In the genomic region with DNA sequence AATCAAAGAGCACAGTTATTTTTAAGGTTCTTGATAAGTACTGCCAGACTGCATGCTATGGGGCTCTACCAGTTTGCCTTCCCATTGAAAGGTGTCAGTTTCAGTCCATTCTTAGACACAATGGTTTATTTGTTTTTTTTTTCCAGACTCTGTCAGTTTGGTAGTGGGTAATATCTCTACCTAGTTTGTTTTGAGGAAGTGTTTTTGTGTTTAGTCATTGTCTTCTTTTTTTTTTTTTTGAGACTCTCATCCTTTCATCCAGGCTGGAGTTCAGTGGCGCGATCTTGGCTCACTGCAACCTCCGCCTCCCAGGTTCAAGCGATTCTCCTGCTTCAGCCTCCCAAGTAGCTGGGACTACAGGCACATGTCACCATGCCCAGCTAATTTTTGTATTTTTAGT, we compare ENCODE assay signal across 7 cellular contexts. TPM values are rescaled to one million over a fixed set of nuclear protein-coding genes. Genes with fewer than 3 reads are reported as not detected.
DNase-seq lines count a peak whose midpoint lies in the region; ATAC-seq, FAIRE-seq and TF ChIP-seq lines count a peak whose summit lies in the region.
"Not testable (repeated sequence)": the region's sequence is repeated elsewhere in the genome, so short reads cannot be mapped to it uniquely, and the experiment has no call there.

No MANE protein-coding gene starts in this region.

- H2AFZ ChIP-seq in PC-3 (ENCODE audit: low read length) = not testable (repeated sequence)

- intact Hi-C loops in PC-3 (cut with micrococcal nuclease) = loop anchor here (5.0 kb wide), 1 partner anchor 97 kb away; a partner anchor contains a TSS

- peaks cover 83% of the 10 kb centered on the region for H3K79me2 ChIP-seq in PC-3 (ENCODE audit: low read length)

- DNase-seq in CD4-positive, CD25-positive, alpha-beta regulatory T cell; GM12891 (ENCODE audit: insufficient read length, low spot score); activated CD4-positive, alpha-beta T cell treated with anti-CD3 and anti-CD28 coated beads, Interleukin-2, amount 10 ng/mL, durations not matched to agents 7 days and 5 days; chondrocyte (ENCODE audit: low spot score): not testable (repeated sequence)
- DNase-seq in HT1080 (ENCODE audit: low read depth) (peak; percentile 58), PC-3 (peak; percentile 36)

- not testable (repeated sequence) for BruUV-seq in PC-3 (replicated peaks; lab: Mats Ljungman, UMichigan)

- H3K4me3 Mint-ChIP-seq in CD4-positive, CD25-positive, alpha-beta regulatory T cell = peak overlapping the region in 3 of 4 donors; percentile 10 to 50 (median 19)
- not testable (repeated sequence) for H3K4me3 Mint-ChIP-seq in activated CD4-positive, alpha-beta T cell treated with anti-CD3 and anti-CD28 coated beads, Interleukin-2, amount 10 ng/mL, durations not matched to agents 7 days and 5 days; chondrocyte (ENCODE audit: unreplicated experiment)
- peak overlapping the region; percentile 17 for H3K4me3 Mint-ChIP-seq in activated naive CD8-positive, alpha-beta T cell

- H3K4me1 Mint-ChIP-seq in CD4-positive, CD25-positive, alpha-beta regulatory T cell = peaks cover 28 to 63% (median 47%) of the 10 kb centered on the region in 4 donors
- peaks cover 41% of the 10 kb centered on the region for H3K4me1 Mint-ChIP-seq in activated CD4-positive, alpha-beta T cell treated with anti-CD3 and anti-CD28 coated beads, Interleukin-2, amount 10 ng/mL, durations not matched to agents 7 days and 5 days
- peaks cover 56% of the 10 kb centered on the region for H3K4me1 Mint-ChIP-seq in activated naive CD8-positive, alpha-beta T cell (ENCODE audit: low read depth)
- peaks cover 26% of the 10 kb centered on the region for H3K4me1 Mint-ChIP-seq in chondrocyte (ENCODE audit: low read depth)

- H3K9me2 ChIP-seq in PC-3 (replicated peaks; ENCODE audit: low read length) = not testable (repeated sequence)

- not testable (repeated sequence) for H3K9me3 Mint-ChIP-seq in CD4-positive, CD25-positive, alpha-beta regulatory T cell; activated CD4-positive, alpha-beta T cell treated with anti-CD3 and anti-CD28 coated beads, Interleukin-2, amount 10 ng/mL, durations not matched to agents 7 days and 5 days; activated naive CD8-positive, alpha-beta T cell (ENCODE audit: low read depth); chondrocyte (ENCODE audit: low read depth)

- not testable (repeated sequence) for H3K27ac ChIP-seq in CD4-positive, CD25-positive, alpha-beta regulatory T cell (ENCODE audit: insufficient read depth, low read length, poor library complexity, severe bottlenecking); PC-3 (ENCODE audit: low read length)

- not testable (repeated sequence) for H3K4me3 ChIP-seq in CD4-positive, CD25-positive, alpha-beta regulatory T cell (ENCODE audit: low read depth, low read length); PC-3 (ENCODE audit: low read length)

- POLR2A ChIA-PET in PC-3 (lab: Charles Lee; ENCODE audit: unreplicated experiment); activated CD4-positive, alpha-beta T cell treated with anti-CD3 and anti-CD28 coated beads, Interleukin-2, amount 10 ng/mL, durations not matched to agents 7 days and 5 days (lab: Charles Lee): not testable (repeated sequence)

- H3K36me3 Mint-ChIP-seq in CD4-positive, CD25-positive, alpha-beta regulatory T cell = peaks cover 35% of the 10 kb centered on the region
- H3K36me3 Mint-ChIP-seq in activated CD4-positive, alpha-beta T cell treated with anti-CD3 and anti-CD28 coated beads, Interleukin-2, amount 10 ng/mL, durations not matched to agents 7 days and 5 days (ENCODE audit: low read depth) = peaks cover 50% of the 10 kb centered on the region
- H3K36me3 Mint-ChIP-seq in activated naive CD8-positive, alpha-beta T cell = peaks cover 16% of the 10 kb centered on the region
- H3K36me3 Mint-ChIP-seq in chondrocyte (ENCODE audit: low read depth) = peaks cover 21% of the 10 kb centered on the region

- peaks cover 34% of the 10 kb centered on the region; the same call in 1 of the 2 replicates for H4K20me1 ChIP-seq in PC-3 (ENCODE audit: low read length)

- 0 out of 2 replicates have a peak overlapping the region, but pooled peaks have one; percentile 8 for H3K4me2 ChIP-seq in PC-3 (ENCODE audit: low read length)

- not testable (repeated sequence) for H3K27me3 ChIP-seq in CD4-positive, CD25-positive, alpha-beta regulatory T cell (ENCODE audit: control insufficient read depth, insufficient read depth, low read length); PC-3 (ENCODE audit: low read length)

- CTCF ChIA-PET in PC-3 (lab: Charles Lee) = not testable (repeated sequence)
- CTCF ChIA-PET in activated CD4-positive, alpha-beta T cell treated with anti-CD3 and anti-CD28 coated beads, Interleukin-2, amount 10 ng/mL, durations not matched to agents 7 days and 5 days (lab: Charles Lee) = interaction anchor here (0.7 kb wide), 1 partner anchor 96 kb away, joined by 4 read pairs; no protein-coding TSS in a partner anchor

- H3K27me3 Mint-ChIP-seq in CD4-positive, CD25-positive, alpha-beta regulatory T cell; activated CD4-positive, alpha-beta T cell treated with anti-CD3 and anti-CD28 coated beads, Interleukin-2, amount 10 ng/mL, durations not matched to agents 7 days and 5 days; activated naive CD8-positive, alpha-beta T cell; chondrocyte (ENCODE audit: low read depth): not testable (repeated sequence)

- not testable (repeated sequence) for TF ChIP-seq POLR2A in GM12891 (IDR thresholded peaks at IDR 0.05; ENCODE audit: low read depth, low read length)

- H3K9me3 ChIP-seq in CD4-positive, CD25-positive, alpha-beta regulatory T cell (ENCODE audit: control insufficient read depth in 2 of 2, low read length in 2 of 2); PC-3 (ENCODE audit: low read length): not testable (repeated sequence)

- not testable (repeated sequence) for TF ChIP-seq CTCF in PC-3 (conservative IDR thresholded peaks at IDR 0.05; ENCODE audit: low read depth, low read length); chondrocyte (IDR thresholded peaks at IDR 0.05)

- H3K9ac ChIP-seq in PC-3 (ENCODE audit: low read length) = not testable (repeated sequence)

- H3K4me1 ChIP-seq in CD4-positive, CD25-positive, alpha-beta regulatory T cell (ENCODE audit: control insufficient read depth, insufficient read depth, low read length, poor library complexity, severe bottlenecking) = peaks cover 36% of the 10 kb centered on the region
- peaks cover 19% of the 10 kb centered on the region for H3K4me1 ChIP-seq in PC-3 (ENCODE audit: insufficient read depth, low read length)

- H3K27ac Mint-ChIP-seq in CD4-positive, CD25-positive, alpha-beta regulatory T cell = not testable (repeated sequence)
- peak overlapping the region; percentile 36 for H3K27ac Mint-ChIP-seq in activated CD4-positive, alpha-beta T cell treated with anti-CD3 and anti-CD28 coated beads, Interleukin-2, amount 10 ng/mL, durations not matched to agents 7 days and 5 days
- H3K27ac Mint-ChIP-seq in activated naive CD8-positive, alpha-beta T cell = peak overlapping the region; percentile 28
- H3K27ac Mint-ChIP-seq in chondrocyte (ENCODE audit: unreplicated experiment) = peak overlapping the region; percentile 65

- not testable (repeated sequence) for ATAC-seq in CD4-positive, CD25-positive, alpha-beta regulatory T cell (ENCODE audit: low read depth in 2 of 2); PC-3

- not testable (repeated sequence) for FAIRE-seq in GM12891 (lab: Jason Lieb, UNC)

- not testable (repeated sequence) for H3F3A ChIP-seq in PC-3 (ENCODE audit: low read length, unreplicated experiment)

- peaks cover 59% of the 10 kb centered on the region for H3K36me3 ChIP-seq in CD4-positive, CD25-positive, alpha-beta regulatory T cell (ENCODE audit: control insufficient read depth, insufficient read depth, low read length)
- peaks cover 47% of the 10 kb centered on the region for H3K36me3 ChIP-seq in PC-3 (ENCODE audit: low read depth, low read length)

TF ChIP-seq in GM12891, 5 proteins besides CTCF, POLR2A, EP300 and RAD21:
- 0 out of 2 replicates have a peak, but pooled peaks have one; percentile 26 for TF ChIP-seq SPI1 (IDR thresholded peaks at IDR 0.05; ENCODE audit: low read depth, low read length)

RNA-seq across cellular contexts. Expression of a gene that starts 4.1 kb away (rescaled TPM):
- 55.8 TPM for total RNA-seq in CD4-positive, CD25-positive, alpha-beta regulatory T cell
- 10 to 100 TPM; 50.2 to 56.7 (median 54.2) TPM for polyA plus RNA-seq in CD4-positive, CD25-positive, alpha-beta regulatory T cell
- polyA plus RNA-seq in GM12891 (2012; ENCODE audit: low read depth, missing spikeins) = 38.7 TPM
- 57.8 and 74.7 TPM in 2 replicates for total RNA-seq in HT1080 (2014; rRNA removed; shearing (Covaris generic))
- 52.6 and 55.6 TPM in 2 replicates for polyA plus RNA-seq in HT1080 (2015; cell fraction: cytosol; rRNA removed)
- 48.9 and 57.3 TPM in 2 replicates for polyA plus RNA-seq in HT1080 (2015; cell fraction: nucleus; rRNA removed)
- total RNA-seq in PC-3 (2014; rRNA removed) (64.2 and 97.6 TPM in 2 replicates), chondrocyte (16.8 to 18.7 TPM (median 18.3 TPM) in 3 replicates)
- 10 to 100 TPM; 42.9 to 45.5 TPM for total RNA-seq in activated CD4-positive, alpha-beta T cell treated with anti-CD3 and anti-CD28 coated beads, Interleukin-2, amount 10 ng/mL, durations not matched to agents 7 days and 5 days

RNA-seq across cellular contexts. Expression of a gene that starts 4.6 kb away (rescaled TPM):
- 27.4 TPM for total RNA-seq in CD4-positive, CD25-positive, alpha-beta regulatory T cell
- 1 to 10 TPM; 4.3 to 8.2 (median 5.8) TPM for polyA plus RNA-seq in CD4-positive, CD25-positive, alpha-beta regulatory T cell
- polyA plus RNA-seq in GM12891 (2012; ENCODE audit: low read depth, missing spikeins) = 4.4 TPM
- total RNA-seq in HT1080 (2014; rRNA removed; shearing (Covaris generic)) = 4.2 and 5.3 TPM in 2 replicates
- polyA plus RNA-seq in HT1080 (2015; cell fraction: cytosol; rRNA removed) = 6.0 and 8.1 TPM in 2 replicates
- polyA plus RNA-seq in HT1080 (2015; cell fraction: nucleus; rRNA removed) = 21.2 and 22.6 TPM in 2 replicates
- total RNA-seq in PC-3 (2014; rRNA removed) = 10.3 and 13.8 TPM in 2 replicates
- 10 to 100 TPM; 13.8 to 14.5 TPM for total RNA-seq in activated CD4-positive, alpha-beta T cell treated with anti-CD3 and anti-CD28 coated beads, Interleukin-2, amount 10 ng/mL, durations not matched to agents 7 days and 5 days
- 10.0 to 12.8 TPM (median 10.9 TPM) in 3 replicates for total RNA-seq in chondrocyte
